ENCODE assay signal across 8 cellular contexts in the genomic region with DNA sequence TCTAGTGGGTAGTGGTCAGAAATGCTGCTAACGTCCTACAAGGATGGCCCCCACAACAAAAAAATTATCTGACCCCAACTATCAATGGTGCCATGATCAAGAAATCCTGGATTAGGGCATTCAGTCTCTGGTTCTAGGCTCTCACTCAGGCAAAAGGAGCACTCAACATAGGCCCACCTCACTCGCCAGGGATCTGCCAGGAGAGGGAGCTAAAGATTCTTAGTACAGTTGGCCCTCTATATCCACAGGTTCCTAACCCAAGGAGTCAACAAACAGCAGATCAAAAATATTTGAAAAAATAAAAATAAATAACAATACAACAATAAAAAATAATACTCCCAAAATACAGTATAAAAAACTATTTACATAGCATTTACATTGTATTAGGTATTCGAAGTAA. TPM values are rescaled to one million over a fixed set of nuclear protein-coding genes. Genes with fewer than 3 reads are reported as not detected.
A peak's percentile ranks its signal among the peaks of the same experiment; 100 is the strongest.
DNase-seq lines count a peak whose midpoint lies in the region; ATAC-seq and TF ChIP-seq lines count a peak whose summit lies in the region.

No MANE protein-coding gene starts in this region.

- no peak overlapping the region for H3K27ac ChIP-seq in vagina

- DNase-seq in NCI-H2171 treated with DMSO at 0.1 percent for 48 hours (lab: John Stamatoyannopoulos, UW) (peak; percentile 23), NCI-H2171 (lab: John Stamatoyannopoulos, UW) (no peak), Kasumi-1 (lab: John Stamatoyannopoulos, UW) (peak; percentile 56 to 71), UCSD-AML1 (lab: John Stamatoyannopoulos, UW; ENCODE audit: unreplicated experiment) (peak; percentile 37), iris pigment epithelial cell (ENCODE audit: low read depth) (peak; percentile 45), vagina (ENCODE audit: extremely low spot score in 2 of 2) (no peak)

- no peak for TF ChIP-seq POLR2A in vagina (IDR thresholded peaks at IDR 0.05)

- intact Hi-C loops in vagina (cut with DNase I): loop anchor here (10.0 kb wide), 1 partner anchor 508 kb away; a partner anchor contains a TSS

- H3K36me3 ChIP-seq in vagina: no peaks in the 10 kb centered on the region

- H3K4me1 ChIP-seq in vagina: no peaks in the 10 kb centered on the region

- no peaks in the 10 kb centered on the region for H3K27me3 ChIP-seq in vagina

- ATAC-seq in HG02840 (IDR thresholded peaks at IDR 0.05; ENCODE audit: low FRiP score, unreplicated experiment) (no peak), HG02798 (IDR thresholded peaks at IDR 0.05; ENCODE audit: poor library complexity, unreplicated experiment) (no peak)

- no peak for TF ChIP-seq CTCF in vagina (IDR thresholded peaks at IDR 0.05)

- H3K9me3 ChIP-seq in vagina: no peaks in the 10 kb centered on the region

- H3K4me3 ChIP-seq in vagina: no peak overlapping the region

RNA-seq across cellular contexts. Expression of a gene that starts 10.0 kb away (rescaled TPM):
- 4.4 TPM for total RNA-seq in vagina

RNA-seq across cellular contexts. Expression of a gene that starts 46.9 kb away (rescaled TPM):
- 95.0 TPM for total RNA-seq in vagina

Comparison
In these comparisons a context has a peak if more than half of its experiments do, and no peak if none do; other contexts are left out.
1. DNase-seq: peak in NCI-H2171 treated with DMSO at 0.1 percent for 48 hours (single experiment), Kasumi-1 (2 of 2), UCSD-AML1 (single experiment) and iris pigment epithelial cell (single experiment); none in NCI-H2171 (single experiment) and vagina (0 of 2).